ENCODE assay signal across 10 cellular contexts in genomic region chrX:70479970-70480659, GRCh38. TPM values are rescaled to one million over a fixed set of nuclear protein-coding genes. Genes with fewer than 3 reads are reported as not detected.
DNase-seq lines count a peak whose midpoint lies in the region; ATAC-seq and TF ChIP-seq lines count a peak whose summit lies in the region.
"Had no signal": no experiment of that assay in that cellular context is flagged by ENCODE, and none has a peak within 500 bp of the region (broad histone marks: within the 10 kb centered on the region; RNA-seq: fewer than 3 reads in every experiment).

No MANE protein-coding gene starts in this region.

- H3K9me3 ChIP-seq in esophagus muscularis mucosa (no peaks in the 10 kb centered on the region), neural progenitor cell (ENCODE audit: low read depth) (no peaks in the 10 kb centered on the region)
- H3K9me3 ChIP-seq in effector memory CD4-positive, alpha-beta T cell (ENCODE audit: control insufficient read depth, low read length), result no peaks in the 10 kb centered on the region

- peaks cover 100% of the 10 kb centered on the region for H4K20me1 ChIP-seq in neural progenitor cell (ENCODE audit: low read depth)

- no peaks in the 10 kb centered on the region for H3K36me3 Mint-ChIP-seq in neural progenitor cell

- H3K27me3 Mint-ChIP-seq in neural progenitor cell (ENCODE audit: insufficient read depth, low read depth), result no peaks in the 10 kb centered on the region

- TF ChIP-seq CTCF in esophagus muscularis mucosa (IDR thresholded peaks at IDR 0.05) (no peak), neural progenitor cell (IDR thresholded peaks at IDR 0.05) (no peak), lower leg skin (IDR thresholded peaks at IDR 0.05) (no peak)

- peaks cover 83% of the 10 kb centered on the region for H3K79me2 ChIP-seq in neural progenitor cell (ENCODE audit: low read depth)

- H3K9me3 Mint-ChIP-seq in neural progenitor cell, result no peaks in the 10 kb centered on the region

- H3K27ac Mint-ChIP-seq in neural progenitor cell, result no peak overlapping the region

- TF ChIP-seq POLR2A in esophagus muscularis mucosa (IDR thresholded peaks at IDR 0.05; ENCODE audit: low read depth), result no peak
- no peak for TF ChIP-seq POLR2A in erythroblast (IDR thresholded peaks at IDR 0.05; ENCODE audit: low read length)
- no peak for TF ChIP-seq POLR2A in lower leg skin (IDR thresholded peaks at IDR 0.05)

- H3K4me3 ChIP-seq in esophagus muscularis mucosa (peak overlapping the region; percentile 20 to 33 (median 26)), neural progenitor cell (no peak overlapping the region), lower leg skin (ENCODE audit: low read depth, poor library complexity, severe bottlenecking) (no peak overlapping the region)
- H3K4me3 ChIP-seq in effector memory CD4-positive, alpha-beta T cell (ENCODE audit: insufficient read depth, low read depth, low read length, poor library complexity, severe bottlenecking), result no peak overlapping the region

- peaks cover 67% of the 10 kb centered on the region for H3K4me1 Mint-ChIP-seq in neural progenitor cell

- H3K27me3 ChIP-seq in esophagus muscularis mucosa, result peaks cover 0 to 4% (median 0%) of the 10 kb centered on the region in 4 donors
- H3K27me3 ChIP-seq in neural progenitor cell, result no peaks in the 10 kb centered on the region
- no peaks in the 10 kb centered on the region for H3K27me3 ChIP-seq in effector memory CD4-positive, alpha-beta T cell (replicated peaks; ENCODE audit: control insufficient read depth, insufficient read depth, low read length, poor library complexity, severe bottlenecking)

- ATAC-seq in GM19328 (IDR thresholded peaks at IDR 0.05; ENCODE audit: unreplicated experiment), result no peak

- intact Hi-C loops in esophagus muscularis mucosa (cut with DNase I), result no loop called here
- intact Hi-C loops in lower leg skin (cut with DNase I; ENCODE audit: low total_unique reads), result no loop called here

- no peaks in the 10 kb centered on the region for H3K36me3 ChIP-seq in esophagus muscularis mucosa
- no peaks in the 10 kb centered on the region for H3K36me3 ChIP-seq in neural progenitor cell
- no peaks in the 10 kb centered on the region for H3K36me3 ChIP-seq in effector memory CD4-positive, alpha-beta T cell (ENCODE audit: control insufficient read depth, insufficient read depth, low read length)

- H2AFZ ChIP-seq in neural progenitor cell (replicated peaks), result no peak overlapping the region

- 41% methylated on average over 6 of the region's 6 CpGs for WGBS in esophagus muscularis mucosa
- WGBS in lower leg skin, 2 donors, result 62 to 71% methylated on average over 6 of the region's 6 CpGs

- peak; percentile 39 for DNase-seq in ELF-1 (ENCODE audit: low read depth, low spot score)
- peak; percentile 60 for DNase-seq in NCI-H82 treated with DMSO at 0.1 percent for 48 hours (lab: John Stamatoyannopoulos, UW; ENCODE audit: unreplicated experiment)
- DNase-seq in esophagus muscularis mucosa (ENCODE audit: extremely low spot score), result no peak
- peak; percentile 45 for DNase-seq in neural progenitor cell (ENCODE audit: low spot score)
- DNase-seq in erythroblast (lab: John Stamatoyannopoulos, UW), result no peak
- no peak for DNase-seq in lower leg skin (ENCODE audit: low spot score in 2 of 2)
- DNase-seq in effector memory CD4-positive, alpha-beta T cell, result no peak
- DNase-seq: activated CD4-positive, CD25-positive, alpha-beta regulatory T cell had no signal

- peak overlapping the region; percentile 68 for H3K4me2 ChIP-seq in neural progenitor cell

- H3K9ac ChIP-seq in neural progenitor cell, result no peak overlapping the region

- peaks cover 22 to 62% (median 53%) of the 10 kb centered on the region in 4 donors for H3K4me1 ChIP-seq in esophagus muscularis mucosa
- H3K4me1 ChIP-seq in neural progenitor cell, result peaks cover 53% of the 10 kb centered on the region
- no peaks in the 10 kb centered on the region for H3K4me1 ChIP-seq in effector memory CD4-positive, alpha-beta T cell (ENCODE audit: control insufficient read depth, insufficient read depth, low read length, poor library complexity, severe bottlenecking)

- H3K27ac ChIP-seq in esophagus muscularis mucosa (replicated peaks in 1 of 4) (peak overlapping the region; percentile 74 to 81 (median 74)), neural progenitor cell (peak overlapping the region; percentile 87)
- no peak overlapping the region for H3K27ac ChIP-seq in effector memory CD4-positive, alpha-beta T cell (ENCODE audit: insufficient read depth, low read length, poor library complexity, severe bottlenecking)

- H3F3A ChIP-seq in neural progenitor cell (ENCODE audit: low read depth), result peaks cover 36% of the 10 kb centered on the region

- H3K4me3 Mint-ChIP-seq in neural progenitor cell, result peak overlapping the region; percentile 38

- no peak for TF ChIP-seq EP300 in esophagus muscularis mucosa (IDR thresholded peaks at IDR 0.05)

RNA-seq across cellular contexts. Expression of gene DLG3, which starts 35.5 kb away (rescaled TPM):
- total RNA-seq in esophagus muscularis mucosa (10 to 100 TPM; 21.7 to 27.0 (median 22.5) TPM), neural progenitor cell (ENCODE audit: low replicate concordance) (68.0 and 90.5 TPM in 2 replicates), lower leg skin (10 to 100 TPM; 26.1 to 40.2 (median 35.9) TPM)

RNA-seq across cellular contexts. Expression of gene GDPD2, which starts 57.0 kb away (rescaled TPM):
- total RNA-seq in esophagus muscularis mucosa, result not detected
- total RNA-seq in neural progenitor cell (ENCODE audit: low replicate concordance), result 1.3 and 3.7 TPM in 2 replicates
- total RNA-seq in lower leg skin, result 10 to 100 TPM; 12.8 to 32.9 (median 22.8) TPM
- total RNA-seq: NCI-H460 had no signal

Comparison
In these comparisons a context has a peak if more than half of its experiments do, and no peak if none do; other contexts are left out.
1. DNase-seq: peak in ELF-1 (single experiment), NCI-H82 treated with DMSO at 0.1 percent for 48 hours (single experiment) and neural progenitor cell (single experiment); none in esophagus muscularis mucosa (single experiment), erythroblast (0 of 2), lower leg skin (0 of 2) and effector memory CD4-positive, alpha-beta T cell (0 of 3).
2. H3K4me3 ChIP-seq: peak in esophagus muscularis mucosa (4 of 4); none in neural progenitor cell (single experiment), lower leg skin (single experiment) and effector memory CD4-positive, alpha-beta T cell (single experiment).